Comparison of ENCODE assay signal across 27 cellular contexts in the genomic region with DNA sequence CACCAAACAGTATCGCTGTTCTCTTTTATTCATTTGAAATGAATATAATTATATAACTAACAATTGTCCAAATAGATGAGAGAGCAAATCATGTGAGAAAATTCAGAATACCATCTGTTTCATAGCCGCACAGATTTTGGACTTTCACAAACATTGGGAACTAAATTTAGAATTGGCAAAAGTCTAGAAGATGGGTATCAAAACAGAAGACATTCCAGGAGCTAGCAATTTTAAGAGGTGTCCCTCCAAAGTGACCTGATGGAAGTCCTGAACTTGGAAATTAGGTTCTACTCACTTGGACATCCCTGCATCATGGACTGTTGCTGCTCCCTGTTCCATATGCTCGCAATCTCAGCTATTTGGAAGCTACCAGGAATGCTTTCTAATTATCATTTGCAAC.
"Had no signal": no experiment of that assay in that cellular context is flagged by ENCODE, and none has a peak within 500 bp of the region (broad histone marks: within the 10 kb centered on the region; RNA-seq: fewer than 3 reads in every experiment).

No MANE protein-coding gene starts in this region.

- H3K36me3 Mint-ChIP-seq: WTC11 had no signal

- H3K27ac ChIP-seq: brain microvascular endothelial cell, cardiac muscle cell, coronary artery, Peyer's patch, RWPE1 had no signal

- H3K36me3 ChIP-seq: brain microvascular endothelial cell, MG63, Peyer's patch had no signal

- H3K4me1 ChIP-seq: Peyer's patch had no signal

- H3K9me3 Mint-ChIP-seq: activated naive CD4-positive, alpha-beta T cell treated with anti-CD3 and anti-CD28 coated beads for 36 hours; activated T-cell treated with anti-CD3 and anti-CD28 coated beads, Interleukin-2, amount 50 U/mL, for 4 hours; WTC11 had no signal

- H3K4me3 Mint-ChIP-seq: activated CD8-positive, alpha-beta memory T cell treated with anti-CD3 and anti-CD28 coated beads, Interleukin-2, amount 10 ng/mL, durations not matched to agents 7 days and 5 days; activated naive CD4-positive, alpha-beta T cell treated with anti-CD3 and anti-CD28 coated beads for 36 hours; activated naive CD8-positive, alpha-beta T cell; activated T-cell treated with anti-CD3 and anti-CD28 coated beads, Interleukin-2, amount 50 U/mL, for 4 hours; T-helper 17 cell; WTC11 had no signal

- H3K4me3 ChIP-seq: cardiac muscle cell, coronary artery, MG63, Peyer's patch had no signal

- H3K9me3 ChIP-seq: MG63, Peyer's patch had no signal

- H3K27ac Mint-ChIP-seq: activated CD8-positive, alpha-beta memory T cell treated with anti-CD3 and anti-CD28 coated beads, Interleukin-2, amount 10 ng/mL, durations not matched to agents 7 days and 5 days; activated naive CD4-positive, alpha-beta T cell treated with anti-CD3 and anti-CD28 coated beads for 36 hours; activated naive CD8-positive, alpha-beta T cell; T-helper 17 cell; WTC11 had no signal

- H3K27me3 ChIP-seq: brain microvascular endothelial cell, cardiac muscle cell, MG63, Peyer's patch had no signal

- DNase-seq: activated CD4-positive, alpha-beta T cell treated with anti-CD3 and anti-CD28 coated beads for 48 hours; activated CD4-positive, alpha-beta T cell treated with anti-CD3 and anti-CD28 coated beads, Interleukin-2, amount 50 U/mL, for 4 hours; activated CD4-positive, CD25-positive, alpha-beta regulatory T cell treated with anti-CD3 and anti-CD28 coated beads, Interleukin-2, amount 50 U/mL, for 72 hours; activated CD8-positive, alpha-beta memory T cell treated with anti-CD3 and anti-CD28 coated beads, Interleukin-2, amount 10 ng/mL, durations not matched to agents 7 days and 5 days; activated effector memory CD4-positive, alpha-beta T cell treated with anti-CD3 and anti-CD28 coated beads, Interleukin-2, amount 50 U/mL, for 16 hours; activated naive CD4-positive, alpha-beta T cell treated with anti-CD3 and anti-CD28 coated beads for 36 hours; activated T-cell treated with anti-CD3 and anti-CD28 coated beads, Interleukin-2, amount 50 U/mL, for 4 hours; amygdala; brain microvascular endothelial cell; MG63; MV-4-11; NCI-H1092 treated with DMSO at 0.1 percent for 48 hours; NCI-H1417 treated with DMSO at 0.1 percent for 48 hours; NCI-H187; NCI-H2081; NCI-H510A treated with DMSO at 0.1 percent for 48 hours; NCI-H69; NK-92 treated with Interleukin-12 subunit alpha and Interleukin-12 subunit beta, amount 100 ng/mL, for 24 hours; Peyer's patch; Right ventricle myocardium superior; T-helper 17 cell; T-helper 9 cell had no signal
